In genomic region chr9:74277532-74277931, GRCh38 we compare ENCODE assay signal across 10 cellular contexts.
A peak's percentile ranks its signal among the peaks of the same experiment; 100 is the strongest.
DNase-seq lines count a peak whose midpoint lies in the region; ATAC-seq lines count a peak whose summit lies in the region.
"Had no signal": no experiment of that assay in that cellular context is flagged by ENCODE, and none has a peak within 500 bp of the region (broad histone marks: within the 10 kb centered on the region; RNA-seq: fewer than 3 reads in every experiment).

No MANE protein-coding gene starts in this region.

- peak; percentile 45 for DNase-seq in activated T-helper 2 cell treated with anti-CD3 and anti-CD28 coated beads, Interferon-gamma antibody, Interleukin-2, Interleukin-4, amounts not matched to agents 10 μg/mL and 5 μg/mL and 100 μg/mL, durations not matched to agents 14 hours and 24 hours and 36 hours (ENCODE audit: low spot score)
- DNase-seq in mesenteric fat pad (ENCODE audit: low spot score) (no peak), medulla oblongata (ENCODE audit: extremely low spot score) (no peak), NCI-H1417 treated with DMSO at 0.1 percent for 48 hours (lab: John Stamatoyannopoulos, UW) (no peak), amniotic stem cell (lab: John Stamatoyannopoulos, UW) (no peak)
- DNase-seq: NCI-H1105 treated with DMSO at 0.1 percent for 48 hours, SJCRH30 had no signal

- H3K36me3 Mint-ChIP-seq in activated T-helper 2 cell treated with anti-CD3 and anti-CD28 coated beads, Interferon-gamma antibody, Interleukin-2, Interleukin-4, amounts not matched to agents 10 μg/mL and 5 μg/mL and 100 μg/mL, durations not matched to agents 14 hours and 24 hours and 36 hours (ENCODE audit: low read depth), result peaks cover 17% of the 10 kb centered on the region

- intact Hi-C loops in activated T-helper 2 cell treated with anti-CD3 and anti-CD28 coated beads, Interferon-gamma antibody, Interleukin-2, Interleukin-4, amounts not matched to agents 10 μg/mL and 5 μg/mL and 100 μg/mL, durations not matched to agents 14 hours and 24 hours and 36 hours (cut with micrococcal nuclease), result loop anchor here (2.0 to 5.0 kb wide), 3 partner anchors 31 to 155 kb away; no protein-coding TSS in a partner anchor

- no peak overlapping the region for H3K4me3 Mint-ChIP-seq in activated T-helper 2 cell treated with anti-CD3 and anti-CD28 coated beads, Interferon-gamma antibody, Interleukin-2, Interleukin-4, amounts not matched to agents 10 μg/mL and 5 μg/mL and 100 μg/mL, durations not matched to agents 14 hours and 24 hours and 36 hours (ENCODE audit: low read depth)

- no peaks in the 10 kb centered on the region for H3K27me3 Mint-ChIP-seq in activated T-helper 2 cell treated with anti-CD3 and anti-CD28 coated beads, Interferon-gamma antibody, Interleukin-2, Interleukin-4, amounts not matched to agents 10 μg/mL and 5 μg/mL and 100 μg/mL, durations not matched to agents 14 hours and 24 hours and 36 hours (ENCODE audit: low read depth)

- H3K27ac Mint-ChIP-seq in activated T-helper 2 cell treated with anti-CD3 and anti-CD28 coated beads, Interferon-gamma antibody, Interleukin-2, Interleukin-4, amounts not matched to agents 10 μg/mL and 5 μg/mL and 100 μg/mL, durations not matched to agents 14 hours and 24 hours and 36 hours, result peak overlapping the region; percentile 48

- peaks cover 31% of the 10 kb centered on the region for H3K4me1 Mint-ChIP-seq in activated T-helper 2 cell treated with anti-CD3 and anti-CD28 coated beads, Interferon-gamma antibody, Interleukin-2, Interleukin-4, amounts not matched to agents 10 μg/mL and 5 μg/mL and 100 μg/mL, durations not matched to agents 14 hours and 24 hours and 36 hours (ENCODE audit: low read depth)

- ATAC-seq in GM18517 (IDR thresholded peaks at IDR 0.05; ENCODE audit: unreplicated experiment) (peak; percentile 98), GM19468 (IDR thresholded peaks at IDR 0.05; ENCODE audit: extremely low read depth, unreplicated experiment) (peak; percentile 76), HG03108 (IDR thresholded peaks at IDR 0.05; ENCODE audit: unreplicated experiment) (peak; percentile 86)

- H3K9me3 Mint-ChIP-seq in activated T-helper 2 cell treated with anti-CD3 and anti-CD28 coated beads, Interferon-gamma antibody, Interleukin-2, Interleukin-4, amounts not matched to agents 10 μg/mL and 5 μg/mL and 100 μg/mL, durations not matched to agents 14 hours and 24 hours and 36 hours, result no peaks in the 10 kb centered on the region
